ENCODE assay signal across 1 cellular context in genomic region chr6:31871068-31871659, GRCh38.
A peak's percentile ranks its signal among the peaks of the same experiment; 100 is the strongest.
TF ChIP-seq lines count a peak whose summit lies in the region.

No MANE protein-coding gene starts in this region.

TF ChIP-seq in HEK293, 187 proteins besides CTCF, POLR2A, EP300 and RAD21 (continued from another document):
- TF ChIP-seq EGR2 (tag by site-specific recombination; IDR thresholded peaks at IDR 0.05; ENCODE audit: low read depth) (peak; percentile 46; the same call in 1 of the 2 replicates), SP2 (tag by site-specific recombination; IDR thresholded peaks at IDR 0.05) (no peak), PRDM10 (tag by site-specific recombination; IDR thresholded peaks at IDR 0.05) (peak; percentile 79), ZNF768 (tag by site-specific recombination; IDR thresholded peaks at IDR 0.05) (no peak)
